ENCODE assay signal across 26 cellular contexts in genomic region chr6:39062014-39062740, GRCh38. TPM values are rescaled to one million over a fixed set of nuclear protein-coding genes. Genes with fewer than 3 reads are reported as not detected.
A peak's percentile ranks its signal among the peaks of the same experiment; 100 is the strongest.
DNase-seq lines count a peak whose midpoint lies in the region; ATAC-seq and TF ChIP-seq lines count a peak whose summit lies in the region.
"Had no signal": no experiment of that assay in that cellular context is flagged by ENCODE, and none has a peak within 500 bp of the region (broad histone marks: within the 10 kb centered on the region; RNA-seq: fewer than 3 reads in every experiment).

No MANE protein-coding gene starts in this region.

- no peak overlapping the region for H2AK5ac ChIP-seq in mesendoderm (ENCODE audit: low read length)

- POLR2A ChIA-PET in Caco-2 (lab: Charles Lee), result interaction anchor here (0.6 kb wide), 3 partner anchors 75 to 414 kb away, joined by 3 to 6 read pairs (median 5); no protein-coding TSS in a partner anchor

- H3K9me3 Mint-ChIP-seq in Caco-2 (ENCODE audit: unreplicated experiment) (no peaks in the 10 kb centered on the region), HFFc6 (no peaks in the 10 kb centered on the region)
- H3K9me3 Mint-ChIP-seq: activated CD4-positive, alpha-beta T cell treated with anti-CD3 and anti-CD28 coated beads, Interleukin-2, amount 10 ng/mL, durations not matched to agents 7 days and 5 days; activated T-helper 17 cell treated with anti-CD3 and anti-CD28 coated beads, Interleukin-2, amount 50 U/mL, for 72 hours; CD8-positive, alpha-beta T cell had no signal

- no peak overlapping the region for H4K8ac ChIP-seq in mesendoderm (ENCODE audit: low read depth, low read length)

- CTCF ChIA-PET in Caco-2 (lab: Charles Lee), result interaction anchor here (1.1 kb wide), 1 partner anchor 30 kb away, joined by 3 read pairs; no protein-coding TSS in a partner anchor

- no peak overlapping the region for H3K27ac ChIP-seq in mesendoderm (ENCODE audit: low read depth, low read length)
- H3K27ac ChIP-seq in coronary artery, result no peak overlapping the region
- H3K27ac ChIP-seq: SJSA1, VCaP had no signal

- H4K5ac ChIP-seq in mesendoderm (ENCODE audit: low read length), result no peak overlapping the region

- intact Hi-C loops in Caco-2 (cut with micrococcal nuclease; ENCODE audit: unreplicated experiment), result loop anchor here (2.0 to 5.0 kb wide), 2 partner anchors 53 to 90 kb away; no protein-coding TSS in a partner anchor

- H3K27ac Mint-ChIP-seq in Caco-2 (ENCODE audit: unreplicated experiment), result peak overlapping the region; percentile 89
- no peak overlapping the region for H3K27ac Mint-ChIP-seq in HFFc6
- H3K27ac Mint-ChIP-seq: activated CD4-positive, alpha-beta T cell treated with anti-CD3 and anti-CD28 coated beads, Interleukin-2, amount 10 ng/mL, durations not matched to agents 7 days and 5 days; activated naive CD8-positive, alpha-beta T cell; activated T-helper 17 cell treated with anti-CD3 and anti-CD28 coated beads, Interleukin-2, amount 50 U/mL, for 72 hours; CD8-positive, alpha-beta T cell had no signal

- no peaks in the 10 kb centered on the region for H3K9me3 ChIP-seq in Caco-2
- H3K9me3 ChIP-seq: SJSA1 had no signal

- no peak overlapping the region for H2BK120ac ChIP-seq in mesendoderm (ENCODE audit: low read depth, low read length)

- no peak overlapping the region for H3K56ac ChIP-seq in mesendoderm (ENCODE audit: low read length)

- H3K27me3 ChIP-seq in Caco-2 (replicated peaks; ENCODE audit: control insufficient read depth, insufficient read depth, low read length) (no peaks in the 10 kb centered on the region), mesendoderm (ENCODE audit: insufficient read depth, low read length, poor library complexity) (no peaks in the 10 kb centered on the region)

- H2BK5ac ChIP-seq in mesendoderm (ENCODE audit: low read length), result no peak overlapping the region

- H3K4me1 ChIP-seq in Caco-2, result peaks cover 43% of the 10 kb centered on the region
- no peaks in the 10 kb centered on the region for H3K4me1 ChIP-seq in mesendoderm (ENCODE audit: control insufficient read depth, low read depth, low read length)
- H3K4me1 ChIP-seq: SJSA1 had no signal

- H3K36me3 Mint-ChIP-seq in Caco-2 (ENCODE audit: insufficient read depth, unreplicated experiment) (no peaks in the 10 kb centered on the region), HFFc6 (ENCODE audit: low read depth) (no peaks in the 10 kb centered on the region)
- H3K36me3 Mint-ChIP-seq: activated naive CD8-positive, alpha-beta T cell; CD8-positive, alpha-beta T cell had no signal

- no peak overlapping the region for H3K18ac ChIP-seq in mesendoderm (ENCODE audit: low read length)

- H3K4ac ChIP-seq in mesendoderm (ENCODE audit: low read depth, low read length), result no peak overlapping the region

- no peaks in the 10 kb centered on the region for H3K79me2 ChIP-seq in mesendoderm (ENCODE audit: control insufficient read depth, insufficient read depth, low read length)

- DNase-seq in Caco-2, result no peak
- DNase-seq in NCI-H1092 treated with DMSO at 0.1 percent for 48 hours (lab: John Stamatoyannopoulos, UW), result peak; percentile 78
- DNase-seq in mesendoderm, result peak; percentile 34
- no peak for DNase-seq in coronary artery (ENCODE audit: low spot score)
- DNase-seq in HFFc6, result no peak
- DNase-seq: activated CD4-positive, alpha-beta T cell treated with anti-CD3 and anti-CD28 coated beads, Interleukin-2, amount 10 ng/mL, durations not matched to agents 7 days and 5 days; CD8-positive, alpha-beta T cell; effector CD8-positive, alpha-beta T cell; foreskin melanocyte; NCI-H2171 treated with DMSO at 0.1 percent for 48 hours; NK-92 treated with Interleukin-12 subunit alpha and Interleukin-12 subunit beta, amount 100 ng/mL, for 24 hours; stimulated activated naive CD4-positive, alpha-beta T cell treated with Interleukin-2 at 50 U/mL for 16 hours; T-helper 2 cell had no signal

- WGBS in mesendoderm (ENCODE audit: extremely low coverage, insufficient coverage, low lambda C conversion rate), result no CpG with 5 or more reads among the region's 10 CpGs

- ATAC-seq in SK-N-SH treated with all-trans-retinoic acid at 6 μM for 48 hours (no peak; the same call in 2 of the 3 replicates), HG02973 (IDR thresholded peaks at IDR 0.05; ENCODE audit: unreplicated experiment) (no peak)
- ATAC-seq: activated T-helper 17 cell treated with anti-CD3 and anti-CD28 coated beads, Interleukin-2, amount 50 U/mL, for 72 hours; CD8-positive, alpha-beta T cell; HepG2 had no signal

- H3K27me3 Mint-ChIP-seq in Caco-2 (ENCODE audit: insufficient read depth, unreplicated experiment), result no peaks in the 10 kb centered on the region
- peaks cover 21% of the 10 kb centered on the region for H3K27me3 Mint-ChIP-seq in HFFc6 (ENCODE audit: insufficient read depth)
- H3K27me3 Mint-ChIP-seq: activated CD4-positive, alpha-beta T cell treated with anti-CD3 and anti-CD28 coated beads, Interleukin-2, amount 10 ng/mL, durations not matched to agents 7 days and 5 days had no signal

- H3K9ac ChIP-seq in mesendoderm (ENCODE audit: low read length), result no peak overlapping the region

- TF ChIP-seq CTCF in Caco-2 (IDR thresholded peaks at IDR 0.05; ENCODE audit: insufficient read depth in 1 of 2, low read depth in 1 of 2, low read length in 1 of 2, severe bottlenecking in 1 of 2, unreplicated experiment in 1 of 2) (no peak), coronary artery (IDR thresholded peaks at IDR 0.05) (no peak), HFFc6 (IDR thresholded peaks at IDR 0.05) (no peak)

- H2BK15ac ChIP-seq in mesendoderm (replicated peaks; ENCODE audit: low read depth), result no peak overlapping the region

- H3K4me3 Mint-ChIP-seq in Caco-2 (ENCODE audit: unreplicated experiment), result no peak overlapping the region
- H3K4me3 Mint-ChIP-seq in HFFc6, result no peak overlapping the region
- H3K4me3 Mint-ChIP-seq: activated CD4-positive, alpha-beta T cell treated with anti-CD3 and anti-CD28 coated beads, Interleukin-2, amount 10 ng/mL, durations not matched to agents 7 days and 5 days; activated naive CD8-positive, alpha-beta T cell; activated T-helper 17 cell treated with anti-CD3 and anti-CD28 coated beads, Interleukin-2, amount 50 U/mL, for 72 hours; CD8-positive, alpha-beta T cell had no signal

- H3K4me1 Mint-ChIP-seq in Caco-2 (ENCODE audit: low read depth, unreplicated experiment) (peaks cover 41% of the 10 kb centered on the region), HFFc6 (ENCODE audit: low read depth) (no peaks in the 10 kb centered on the region)
- H3K4me1 Mint-ChIP-seq: activated CD4-positive, alpha-beta T cell treated with anti-CD3 and anti-CD28 coated beads, Interleukin-2, amount 10 ng/mL, durations not matched to agents 7 days and 5 days; activated T-helper 17 cell treated with anti-CD3 and anti-CD28 coated beads, Interleukin-2, amount 50 U/mL, for 72 hours had no signal

- H3K4me3 ChIP-seq in Caco-2 (ENCODE audit: low read depth, low read length) (no peak overlapping the region), mesendoderm (ENCODE audit: low read length) (no peak overlapping the region), coronary artery (no peak overlapping the region)
- H3K4me3 ChIP-seq: lung, SJSA1, smooth muscle cell had no signal

- H3K4me2 ChIP-seq in mesendoderm (ENCODE audit: low read length), result no peak overlapping the region
- H3K4me2 ChIP-seq: smooth muscle cell had no signal

- no peak overlapping the region for H3K23ac ChIP-seq in mesendoderm (ENCODE audit: low read length)

- no TSS peak for BruUV-seq in Caco-2 (replicated peaks; lab: Mats Ljungman, UMichigan)

- no peaks in the 10 kb centered on the region for H3K36me3 ChIP-seq in Caco-2 (ENCODE audit: control insufficient read depth, insufficient read depth, low read length)
- no peaks in the 10 kb centered on the region for H3K36me3 ChIP-seq in mesendoderm (ENCODE audit: control insufficient read depth, insufficient read depth, low read length)
- H3K36me3 ChIP-seq: SJSA1 had no signal

- H3K79me1 ChIP-seq in mesendoderm (ENCODE audit: low read length), result no peaks in the 10 kb centered on the region

TF ChIP-seq in SK-N-SH treated with all-trans-retinoic acid at 6 μM for 48 hours, 23 proteins besides CTCF, POLR2A, EP300 and RAD21:
- TF ChIP-seq ZNF8 (CRISPR knock-in tag; IDR thresholded peaks at IDR 0.05) (no peak), BACH2 (CRISPR knock-in tag; IDR thresholded peaks at IDR 0.05; ENCODE audit: borderline replicate concordance) (no peak), TCF4 (CRISPR knock-in tag; IDR thresholded peaks at IDR 0.05; ENCODE audit: borderline replicate concordance) (peak; percentile 31; the same call in 1 of the 2 replicates), ARNTL (CRISPR knock-in tag; IDR thresholded peaks at IDR 0.05; ENCODE audit: borderline replicate concordance, low read depth) (no peak)

RNA-seq across cellular contexts. Expression of gene GLP1R, which starts 13.6 kb away (rescaled TPM):
- total RNA-seq in Caco-2 (2022), result not detected in 2 replicates
- polyA plus RNA-seq in mesendoderm (2013, experiment 1 of 2), result 0.31 TPM
- polyA plus RNA-seq in mesendoderm (2013, experiment 2 of 2), result 0.39 TPM
- not detected for total RNA-seq in HFFc6 (2021; fragmentation: NEBNext Ultra II Directional; extraction: Animal tissue kit (Norgen Biotek cat#: 25700))
- total RNA-seq: activated CD4-positive, alpha-beta T cell treated with anti-CD3 and anti-CD28 coated beads, Interleukin-2, amount 10 ng/mL, durations not matched to agents 7 days and 5 days; activated T-helper 17 cell treated with anti-CD3 and anti-CD28 coated beads, Interleukin-2, amount 50 U/mL, for 72 hours; CD8-positive, alpha-beta T cell; Daoy; HepG2; LHCN-M2; pulmonary artery endothelial cell; SJSA1; smooth muscle cell had no signal
- polyA plus RNA-seq: esophagus, HepG2, smooth muscle cell had no signal

RNA-seq across cellular contexts. Expression of gene SAYSD1, which starts 52.8 kb away (rescaled TPM):
- 17.8 and 20.8 TPM in 2 replicates for total RNA-seq in Caco-2 (2022)
- 11.7 TPM for polyA plus RNA-seq in mesendoderm (2013, experiment 1 of 2)
- 11.8 TPM for polyA plus RNA-seq in mesendoderm (2013, experiment 2 of 2)
- total RNA-seq in HFFc6 (2021; fragmentation: NEBNext Ultra II Directional; extraction: Animal tissue kit (Norgen Biotek cat#: 25700)), result 1 to 10 TPM; 6.0 to 8.2 (median 7.5) TPM

Comparison
In these comparisons a context has a peak if more than half of its experiments do, and no peak if none do; other contexts are left out.
1. DNase-seq: peak in NCI-H1092 treated with DMSO at 0.1 percent for 48 hours (single experiment) and mesendoderm (single experiment); none in Caco-2 (0 of 2), coronary artery (single experiment) and HFFc6 (single experiment).